In genomic region chr11:63534895-63535461, GRCh38 we compare ENCODE assay signal across 11 cellular contexts. TPM values are rescaled to one million over a fixed set of nuclear protein-coding genes. Genes with fewer than 3 reads are reported as not detected.
DNase-seq lines count a peak whose midpoint lies in the region; ATAC-seq and TF ChIP-seq lines count a peak whose summit lies in the region.
"Had no signal": no experiment of that assay in that cellular context is flagged by ENCODE, and none has a peak within 500 bp of the region (broad histone marks: within the 10 kb centered on the region; RNA-seq: fewer than 3 reads in every experiment).

No MANE protein-coding gene starts in this region.

- H3K4me3 ChIP-seq in mucosa of descending colon (no peak overlapping the region), ascending aorta (no peak overlapping the region)

- no peaks in the 10 kb centered on the region for H3K27me3 ChIP-seq in ascending aorta

- TF ChIP-seq CTCF in mucosa of descending colon (IDR thresholded peaks at IDR 0.05) = no peak
- no peak for TF ChIP-seq CTCF in ascending aorta (IDR thresholded peaks at IDR 0.05)

- no peaks in the 10 kb centered on the region for H3K9me3 Mint-ChIP-seq in T-helper 1 cell treated with Interleukin-12 subunit alpha and Interleukin-12 subunit beta and Interleukin-4 antibody, amounts not matched to agents 30 μg/mL and 1 μg/mL, for 36 hours

- no peaks in the 10 kb centered on the region for H3K9me3 ChIP-seq in mucosa of descending colon
- H3K9me3 ChIP-seq in ascending aorta = no peaks in the 10 kb centered on the region

- peak overlapping the region; percentile 87 for H3K4me3 Mint-ChIP-seq in T-helper 1 cell treated with Interleukin-12 subunit alpha and Interleukin-12 subunit beta and Interleukin-4 antibody, amounts not matched to agents 30 μg/mL and 1 μg/mL, for 36 hours

- peak overlapping the region; percentile 96 for H3K27ac Mint-ChIP-seq in T-helper 1 cell treated with Interleukin-12 subunit alpha and Interleukin-12 subunit beta and Interleukin-4 antibody, amounts not matched to agents 30 μg/mL and 1 μg/mL, for 36 hours

- H3K36me3 Mint-ChIP-seq in T-helper 1 cell treated with Interleukin-12 subunit alpha and Interleukin-12 subunit beta and Interleukin-4 antibody, amounts not matched to agents 30 μg/mL and 1 μg/mL, for 36 hours (ENCODE audit: low read depth) = peaks cover 1% of the 10 kb centered on the region

- intact Hi-C loops in mucosa of descending colon (cut with DNase I, micrococcal nuclease) = no loop called here
- intact Hi-C loops in ascending aorta (cut with DNase I) = no loop called here

- H3K27ac ChIP-seq in ascending aorta = no peak overlapping the region

- H3K4me1 ChIP-seq in mucosa of descending colon (ENCODE audit: low read depth) (peaks cover 22% of the 10 kb centered on the region), ascending aorta (peaks cover 7 to 21% of the 10 kb centered on the region in 2 donors)

- H3K36me3 ChIP-seq in mucosa of descending colon (ENCODE audit: low read depth) (no peaks in the 10 kb centered on the region), ascending aorta (no peaks in the 10 kb centered on the region)

- DNase-seq in mucosa of descending colon (no peak), LoVo (ENCODE audit: low spot score) (no peak), ascending aorta (ENCODE audit: low spot score in 2 of 2) (no peak), kidney glomerular epithelial cell (lab: John Stamatoyannopoulos, UW) (no peak)
- no peak for DNase-seq in stimulated activated CD4-positive, alpha-beta T cell treated with anti-CD3 and anti-CD28 coated beads, Interleukin-4, amount 100 ng/mL, for 24 hours
- DNase-seq: anterior cingulate cortex had no signal

- ATAC-seq in GM18517 (IDR thresholded peaks at IDR 0.05; ENCODE audit: unreplicated experiment) (peak; percentile 41), HG02798 (IDR thresholded peaks at IDR 0.05; ENCODE audit: poor library complexity, unreplicated experiment) (peak; percentile 56), mucosa of descending colon (peak; percentile 34)

- H3K4me1 Mint-ChIP-seq in T-helper 1 cell treated with Interleukin-12 subunit alpha and Interleukin-12 subunit beta and Interleukin-4 antibody, amounts not matched to agents 30 μg/mL and 1 μg/mL, for 36 hours (ENCODE audit: low read depth) = peaks cover 75% of the 10 kb centered on the region

- H3K27me3 Mint-ChIP-seq in T-helper 1 cell treated with Interleukin-12 subunit alpha and Interleukin-12 subunit beta and Interleukin-4 antibody, amounts not matched to agents 30 μg/mL and 1 μg/mL, for 36 hours (ENCODE audit: low read depth) = no peaks in the 10 kb centered on the region

RNA-seq across cellular contexts. Expression of gene PLAAT4, which starts 1.6 kb away (rescaled TPM):
- total RNA-seq in mucosa of descending colon = 10 to 100 TPM; 57.0 to 99.0 (median 96.7) TPM
- total RNA-seq in ascending aorta = 1.1 TPM

RNA-seq across cellular contexts. Expression of gene PLAAT2, which starts 28.2 kb away (rescaled TPM):
- total RNA-seq in mucosa of descending colon (100 to 1,000 TPM in 1 of 3 donors, 10 to 100 TPM in 2; 44.3 to 238 (median 62.8) TPM), ascending aorta (not detected)
- total RNA-seq: pulmonary artery endothelial cell had no signal

RNA-seq across cellular contexts. Expression of gene LGALS12, which starts 29.1 kb away (rescaled TPM):
- total RNA-seq in mucosa of descending colon (under 1 TPM; 0.26 to 0.32 (median 0.29) TPM), ascending aorta (not detected)
- total RNA-seq: epithelial cell of proximal tubule, pulmonary artery endothelial cell had no signal

RNA-seq across cellular contexts. Expression of gene PLAAT5, which starts 44.0 kb away (rescaled TPM):
- total RNA-seq in mucosa of descending colon (1 to 10 TPM in 2 of 3 donors, under 1 TPM in 1; 0.20 to 5.6 (median 1.3) TPM), ascending aorta (0.21 TPM)
- total RNA-seq: pulmonary artery endothelial cell had no signal

Comparison
In these comparisons a context has a peak if more than half of its experiments do, and no peak if none do; other contexts are left out.
1. RNA of gene PLAAT4, which starts 1.6 kb away (total RNA-seq): 57.0 to 99.0 TPM in mucosa of descending colon; 1.1 TPM in ascending aorta (single experiment); every median in the first group is over 10 times any median in the second.
2. RNA of gene PLAAT2, which starts 28.2 kb away (total RNA-seq): 44.3 to 238 TPM in mucosa of descending colon; not detected in ascending aorta (single experiment); every median in the first group is over 10 times any median in the second.
3. Peak in every context shown above with its lines, with median percentiles within 50 percentile points of each other: ATAC-seq.